In the genomic region with DNA sequence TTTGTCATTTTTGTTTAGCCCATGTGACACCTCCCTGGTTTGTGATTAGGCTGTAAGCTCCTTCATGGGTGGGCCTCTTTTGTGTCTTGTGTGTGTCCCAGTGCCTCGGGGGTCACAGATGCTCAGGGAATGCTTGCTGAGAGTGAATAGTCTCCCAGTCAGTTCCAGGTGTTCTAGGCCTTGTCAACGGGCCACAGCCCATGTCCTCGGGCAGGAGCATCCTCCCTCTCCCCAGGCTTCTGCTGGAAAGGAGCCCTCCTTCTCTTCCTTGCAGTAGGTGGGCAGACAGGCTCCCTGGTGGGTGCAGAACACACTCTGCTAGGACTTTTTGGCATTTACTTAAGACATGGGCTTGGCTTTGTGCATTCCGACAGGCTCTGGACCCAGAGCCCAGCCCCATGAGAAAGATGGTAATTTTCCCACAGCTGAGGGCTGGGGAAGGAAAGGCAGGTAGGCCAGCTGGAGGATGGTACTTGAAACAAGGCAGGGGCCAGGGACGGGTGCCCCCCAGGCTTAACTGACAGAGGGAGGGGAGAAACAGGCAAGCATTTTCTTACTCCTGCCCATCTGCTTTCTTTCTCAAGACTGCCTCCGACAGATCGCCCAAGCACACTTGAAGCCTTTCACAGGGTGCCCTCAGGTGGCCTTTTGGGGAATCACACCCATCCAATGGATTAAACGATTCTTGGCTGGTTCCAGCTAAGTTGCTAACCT, we compare ENCODE assay signal across 8 cellular contexts. TPM values are rescaled to one million over a fixed set of nuclear protein-coding genes. Genes with fewer than 3 reads are reported as not detected.
DNase-seq lines count a peak whose midpoint lies in the region; ATAC-seq and TF ChIP-seq lines count a peak whose summit lies in the region.

No MANE protein-coding gene starts in this region.

- WGBS in prostate gland: 17% methylated on average over 8 of the region's 8 CpGs

- H3K9me3 ChIP-seq in prostate gland: no peaks in the 10 kb centered on the region

- H3K27me3 Mint-ChIP-seq in activated naive CD4-positive, alpha-beta T cell treated with anti-CD3 and anti-CD28 coated beads, Interleukin-2, amount 10 ng/mL, durations not matched to agents 7 days and 5 days: no peaks in the 10 kb centered on the region

- no peak overlapping the region for H3K27ac Mint-ChIP-seq in activated naive CD4-positive, alpha-beta T cell treated with anti-CD3 and anti-CD28 coated beads, Interleukin-2, amount 10 ng/mL, durations not matched to agents 7 days and 5 days

- DNase-seq in GM10266 (ENCODE audit: extremely low spot score): peak; percentile 75
- DNase-seq in NCI-H1092 (lab: John Stamatoyannopoulos, UW): peak; percentile 81
- DNase-seq in SKM-1 (lab: John Stamatoyannopoulos, UW; ENCODE audit: unreplicated experiment): peak; percentile 51
- DNase-seq in activated naive CD4-positive, alpha-beta T cell treated with anti-CD3 and anti-CD28 coated beads, Interleukin-2, amount 10 ng/mL, durations not matched to agents 7 days and 5 days: peak; percentile 86
- peak; percentile 80 for DNase-seq in Right ventricle myocardium superior
- DNase-seq in prostate gland (ENCODE audit: low spot score): peak; percentile 82
- peak; percentile 87 for DNase-seq in ureter (ENCODE audit: low spot score)

- H3K9me3 Mint-ChIP-seq in activated naive CD4-positive, alpha-beta T cell treated with anti-CD3 and anti-CD28 coated beads, Interleukin-2, amount 10 ng/mL, durations not matched to agents 7 days and 5 days: peaks cover 3% of the 10 kb centered on the region

- peaks cover 4% of the 10 kb centered on the region for H3K36me3 Mint-ChIP-seq in activated naive CD4-positive, alpha-beta T cell treated with anti-CD3 and anti-CD28 coated beads, Interleukin-2, amount 10 ng/mL, durations not matched to agents 7 days and 5 days

- CTCF ChIA-PET in activated naive CD4-positive, alpha-beta T cell treated with anti-CD3 and anti-CD28 coated beads, Interleukin-2, amount 10 ng/mL, durations not matched to agents 7 days and 5 days (lab: Charles Lee): interaction anchor here (0.7 to 5.5 kb wide), 19 partner anchors 10 to 216 kb away, joined by 3 to 53 read pairs (median 4); a partner anchor contains a TSS

- no peak overlapping the region for H3K4me3 Mint-ChIP-seq in activated naive CD4-positive, alpha-beta T cell treated with anti-CD3 and anti-CD28 coated beads, Interleukin-2, amount 10 ng/mL, durations not matched to agents 7 days and 5 days

- intact Hi-C loops in Right ventricle myocardium superior (cut with DNase I): loop anchor here (5.0 kb wide), 1 partner anchor 162 kb away; no protein-coding TSS in a partner anchor
- intact Hi-C loops in prostate gland (cut with DNase I): loop anchor here (5.0 kb wide), 3 partner anchors 37 to 167 kb away; no protein-coding TSS in a partner anchor

- peaks cover 19% of the 10 kb centered on the region for H3K4me1 Mint-ChIP-seq in activated naive CD4-positive, alpha-beta T cell treated with anti-CD3 and anti-CD28 coated beads, Interleukin-2, amount 10 ng/mL, durations not matched to agents 7 days and 5 days

- ATAC-seq in Right ventricle myocardium superior (ENCODE audit: poor library complexity) (peak; percentile 34), HG03039 (IDR thresholded peaks at IDR 0.05; ENCODE audit: unreplicated experiment) (no peak)

- peaks cover 13% of the 10 kb centered on the region for H3K4me1 ChIP-seq in prostate gland (replicated peaks)

- H3K27ac ChIP-seq in prostate gland: peak overlapping the region in 1 of 2 donors; percentile 31

- TF ChIP-seq CTCF in GM10266 (IDR thresholded peaks at IDR 0.05; ENCODE audit: control insufficient read depth, insufficient read depth, low read depth, missing control alignments) (peak; percentile 87), prostate gland (IDR thresholded peaks at IDR 0.05) (peak; percentile 53 to 92 (median 80))

- no peak for TF ChIP-seq POLR2A in prostate gland (IDR thresholded peaks at IDR 0.05)

- no peak overlapping the region for H3K4me3 ChIP-seq in prostate gland

- H3K36me3 ChIP-seq in prostate gland: no peaks in the 10 kb centered on the region

- no peaks in the 10 kb centered on the region for H3K27me3 ChIP-seq in prostate gland (replicated peaks; ENCODE audit: insufficient read depth)

RNA-seq across cellular contexts. Expression of a gene that starts 7.1 kb away (rescaled TPM):
- total RNA-seq in Right ventricle myocardium superior (10.1 TPM), prostate gland (10 to 100 TPM in 1 of 2 donors, 1 to 10 TPM in 1; 5.5 to 12.9 TPM), ureter (9.0 TPM)

RNA-seq across cellular contexts. Expression of a gene that starts 31.6 kb away (rescaled TPM):
- total RNA-seq in Right ventricle myocardium superior (1.8 TPM), prostate gland (10 to 100 TPM; 13.1 to 18.8 TPM), ureter (24.8 TPM)
